8 cellular contexts compared by ENCODE assay signal in genomic region chr5:69559908-69560330, GRCh38. TPM values are rescaled to one million over a fixed set of nuclear protein-coding genes. Genes with fewer than 3 reads are reported as not detected.
DNase-seq lines count a peak whose midpoint lies in the region; ATAC-seq and TF ChIP-seq lines count a peak whose summit lies in the region.
"Not testable (repeated sequence)": the region's sequence is repeated elsewhere in the genome, so short reads cannot be mapped to it uniquely, and the experiment has no call there.

TSS of gene GTF2H2C (plus strand) at chr5:69560191. CDS start at chr5:69565133, 4,942 bp downstream.

- not testable (repeated sequence) for TF ChIP-seq CTCF in fibroblast of pulmonary artery (IDR thresholded peaks at IDR 0.05; ENCODE audit: low read length, missing control alignments)

- ATAC-seq in GM19455 (IDR thresholded peaks at IDR 0.05; ENCODE audit: unreplicated experiment) = peak; percentile 94
- ATAC-seq in HG03280 (IDR thresholded peaks at IDR 0.05; ENCODE audit: unreplicated experiment) = peak; percentile 99

- DNase-seq in CD1c-positive myeloid dendritic cell (ENCODE audit: extremely low spot score) = peak; percentile 72
- peak; percentile 70 for DNase-seq in SW480 (ENCODE audit: low spot score)
- peak; percentile 75 for DNase-seq in activated naive CD4-positive, alpha-beta T cell treated with anti-CD3 and anti-CD28 coated beads, Interleukin-2, amount 50 U/mL, for 16 hours
- peak; percentile 75 for DNase-seq in fibroblast of pulmonary artery (ENCODE audit: low read depth)
- DNase-seq in myocyte (ENCODE audit: low read depth) = peak; percentile 67
- DNase-seq in stimulated activated CD4-positive, alpha-beta T cell treated with anti-CD3 and anti-CD28 coated beads, TNF-alpha, amount 100 ng/mL, for 4 hours (ENCODE audit: low read depth in 3 of 3) = peak; percentile 47 to 58 (median 55)

- peak within 1 kb of the TSS; percentile 52 for H3K4me3 ChIP-seq in fibroblast of pulmonary artery (replicated peaks; ENCODE audit: low read depth, low read length)

RNA-seq across cellular contexts. Expression of gene GTF2H2C, which starts in this region (rescaled TPM):
- total RNA-seq in myocyte = 29.2 and 31.3 TPM in 2 replicates
- 19.8 TPM for polyA plus RNA-seq in myocyte (2012)

Comparison
In these comparisons a context has a peak if more than half of its experiments do, and no peak if none do; other contexts are left out.
1. Peak in every context shown above with its lines: DNase-seq, ATAC-seq and H3K4me3 ChIP-seq.